29 cellular contexts compared by ENCODE assay signal in genomic region chr20:59438201-59438600, GRCh38.
"Had no signal": no experiment of that assay in that cellular context is flagged by ENCODE, and none has a peak within 500 bp of the region (broad histone marks: within the 10 kb centered on the region; RNA-seq: fewer than 3 reads in every experiment).

No MANE protein-coding gene starts in this region.

- H3K4me3 Mint-ChIP-seq: activated naive CD4-positive, alpha-beta T cell treated with anti-CD3 and anti-CD28 coated beads for 36 hours; activated naive CD8-positive, alpha-beta T cell treated with anti-CD3 and anti-CD28 coated beads for 36 hours; brain; naive thymus-derived CD4-positive, alpha-beta T cell; stimulated activated memory B cell treated with anti-CD40 and anti-IgM and Interleukin-4, amounts not matched to agents 10 μg/mL and 1 μg/mL and 100 μg/mL, for 72 hours; stimulated activated naive CD8-positive, alpha-beta T cell treated with anti-CD3 and anti-CD28 coated beads, Interleukin-15, amount 100 ng/mL, for 72 hours had no signal

- H3K4me3 ChIP-seq: adrenal gland, cardiac muscle cell, colonic mucosa, right atrium auricular region, smooth muscle cell, upper lobe of right lung had no signal

- DNase-seq: activated CD4-positive, alpha-beta T cell treated with anti-CD3 and anti-CD28 coated beads for 48 hours; activated CD4-positive, alpha-beta T cell treated with anti-CD3 and anti-CD28 coated beads, Interleukin-2, amount 50 U/mL, for 48 hours; activated CD8-positive, alpha-beta memory T cell treated with anti-CD3 and anti-CD28 coated beads for 24 hours; activated effector memory CD4-positive, alpha-beta T cell treated with anti-CD3 and anti-CD28 coated beads, Interleukin-2, amount 50 U/mL, for 16 hours; activated naive CD4-positive, alpha-beta T cell treated with anti-CD3 and anti-CD28 coated beads for 36 hours; activated naive CD8-positive, alpha-beta T cell treated with anti-CD3 and anti-CD28 coated beads for 36 hours; adrenal gland; aorta; cerebellar nuclear complex; colonic mucosa; effector CD8-positive, alpha-beta T cell; kidney; midbrain; naive thymus-derived CD4-positive, alpha-beta T cell; stimulated activated CD4-positive, alpha-beta T cell treated with anti-CD3 and anti-CD28 coated beads, Interleukin-1b, Interleukin-23, amount 100 ng/mL, for 48 hours; stimulated activated CD4-positive, alpha-beta T cell treated with anti-CD3 and anti-CD28 coated beads, Interleukin-4, amount 100 ng/mL, for 4 hours; stimulated activated CD8-positive, alpha-beta memory T cell treated with anti-CD3 and anti-CD28 coated beads, Interleukin-4, amount 100 ng/mL, for 48 hours; stimulated activated naive CD8-positive, alpha-beta T cell treated with anti-CD3 and anti-CD28 coated beads, Interleukin-15, amount 100 ng/mL, for 72 hours; substantia nigra; T-helper 9 cell; upper lobe of right lung had no signal

- ATAC-seq: activated CD4-positive, CD25-positive, alpha-beta regulatory T cell treated with anti-CD3 and anti-CD28 coated beads, Interleukin-2, amount 50 U/mL, for 24 hours; naive thymus-derived CD4-positive, alpha-beta T cell; stimulated activated memory B cell treated with anti-CD40 and anti-IgM and Interleukin-4, amounts not matched to agents 10 μg/mL and 1 μg/mL and 100 μg/mL, for 72 hours; stimulated activated naive CD8-positive, alpha-beta T cell treated with anti-CD3 and anti-CD28 coated beads, Interleukin-15, amount 100 ng/mL, for 72 hours; upper lobe of right lung had no signal

- H3K4me2 ChIP-seq: smooth muscle cell had no signal

- H3K27ac ChIP-seq: adrenal gland, cardiac muscle cell, colonic mucosa, epithelial cell of prostate, right atrium auricular region, upper lobe of right lung, VCaP had no signal

- H3K4me1 Mint-ChIP-seq: stimulated activated memory B cell treated with anti-CD40 and anti-IgM and Interleukin-4, amounts not matched to agents 10 μg/mL and 1 μg/mL and 100 μg/mL, for 72 hours had no signal

- H3K27ac Mint-ChIP-seq: activated naive CD4-positive, alpha-beta T cell treated with anti-CD3 and anti-CD28 coated beads for 36 hours; activated naive CD8-positive, alpha-beta T cell treated with anti-CD3 and anti-CD28 coated beads for 36 hours; naive thymus-derived CD4-positive, alpha-beta T cell; stimulated activated memory B cell treated with anti-CD40 and anti-IgM and Interleukin-4, amounts not matched to agents 10 μg/mL and 1 μg/mL and 100 μg/mL, for 72 hours; stimulated activated naive CD8-positive, alpha-beta T cell treated with anti-CD3 and anti-CD28 coated beads, Interleukin-15, amount 100 ng/mL, for 72 hours had no signal

- H3K4me1 ChIP-seq: adrenal gland, colonic mucosa, right atrium auricular region, upper lobe of right lung had no signal

- H3K36me3 Mint-ChIP-seq: activated naive CD8-positive, alpha-beta T cell treated with anti-CD3 and anti-CD28 coated beads for 36 hours; brain; naive thymus-derived CD4-positive, alpha-beta T cell; stimulated activated memory B cell treated with anti-CD40 and anti-IgM and Interleukin-4, amounts not matched to agents 10 μg/mL and 1 μg/mL and 100 μg/mL, for 72 hours had no signal

- H3K27me3 ChIP-seq: adrenal gland, colonic mucosa, right atrium auricular region, upper lobe of right lung had no signal

- H3K9me3 Mint-ChIP-seq: activated naive CD4-positive, alpha-beta T cell treated with anti-CD3 and anti-CD28 coated beads for 36 hours; activated naive CD8-positive, alpha-beta T cell treated with anti-CD3 and anti-CD28 coated beads for 36 hours; brain; naive thymus-derived CD4-positive, alpha-beta T cell; stimulated activated memory B cell treated with anti-CD40 and anti-IgM and Interleukin-4, amounts not matched to agents 10 μg/mL and 1 μg/mL and 100 μg/mL, for 72 hours; stimulated activated naive CD8-positive, alpha-beta T cell treated with anti-CD3 and anti-CD28 coated beads, Interleukin-15, amount 100 ng/mL, for 72 hours had no signal

- H3K36me3 ChIP-seq: adrenal gland, cardiac muscle cell, colonic mucosa, right atrium auricular region, upper lobe of right lung had no signal

- H3K9me3 ChIP-seq: adrenal gland, colonic mucosa, right atrium auricular region, upper lobe of right lung had no signal
